In genomic region chr2:68849579-68850030, GRCh38 we compare ENCODE assay signal across 1 cellular context.
TF ChIP-seq lines count a peak whose summit lies in the region.

No MANE protein-coding gene starts in this region.

TF ChIP-seq in K562, 482 proteins besides CTCF, POLR2A, EP300 and RAD21 (continued from another document):
- TF ChIP-seq, protein P1, sequence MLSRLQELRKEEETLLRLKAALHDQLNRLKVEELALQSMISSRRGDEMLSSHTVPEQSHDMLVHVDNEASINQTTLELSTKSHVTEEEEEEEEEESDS (CRISPR knock-in tag; IDR thresholded peaks at IDR 0.05): no peak
- TF ChIP-seq, protein P2, sequence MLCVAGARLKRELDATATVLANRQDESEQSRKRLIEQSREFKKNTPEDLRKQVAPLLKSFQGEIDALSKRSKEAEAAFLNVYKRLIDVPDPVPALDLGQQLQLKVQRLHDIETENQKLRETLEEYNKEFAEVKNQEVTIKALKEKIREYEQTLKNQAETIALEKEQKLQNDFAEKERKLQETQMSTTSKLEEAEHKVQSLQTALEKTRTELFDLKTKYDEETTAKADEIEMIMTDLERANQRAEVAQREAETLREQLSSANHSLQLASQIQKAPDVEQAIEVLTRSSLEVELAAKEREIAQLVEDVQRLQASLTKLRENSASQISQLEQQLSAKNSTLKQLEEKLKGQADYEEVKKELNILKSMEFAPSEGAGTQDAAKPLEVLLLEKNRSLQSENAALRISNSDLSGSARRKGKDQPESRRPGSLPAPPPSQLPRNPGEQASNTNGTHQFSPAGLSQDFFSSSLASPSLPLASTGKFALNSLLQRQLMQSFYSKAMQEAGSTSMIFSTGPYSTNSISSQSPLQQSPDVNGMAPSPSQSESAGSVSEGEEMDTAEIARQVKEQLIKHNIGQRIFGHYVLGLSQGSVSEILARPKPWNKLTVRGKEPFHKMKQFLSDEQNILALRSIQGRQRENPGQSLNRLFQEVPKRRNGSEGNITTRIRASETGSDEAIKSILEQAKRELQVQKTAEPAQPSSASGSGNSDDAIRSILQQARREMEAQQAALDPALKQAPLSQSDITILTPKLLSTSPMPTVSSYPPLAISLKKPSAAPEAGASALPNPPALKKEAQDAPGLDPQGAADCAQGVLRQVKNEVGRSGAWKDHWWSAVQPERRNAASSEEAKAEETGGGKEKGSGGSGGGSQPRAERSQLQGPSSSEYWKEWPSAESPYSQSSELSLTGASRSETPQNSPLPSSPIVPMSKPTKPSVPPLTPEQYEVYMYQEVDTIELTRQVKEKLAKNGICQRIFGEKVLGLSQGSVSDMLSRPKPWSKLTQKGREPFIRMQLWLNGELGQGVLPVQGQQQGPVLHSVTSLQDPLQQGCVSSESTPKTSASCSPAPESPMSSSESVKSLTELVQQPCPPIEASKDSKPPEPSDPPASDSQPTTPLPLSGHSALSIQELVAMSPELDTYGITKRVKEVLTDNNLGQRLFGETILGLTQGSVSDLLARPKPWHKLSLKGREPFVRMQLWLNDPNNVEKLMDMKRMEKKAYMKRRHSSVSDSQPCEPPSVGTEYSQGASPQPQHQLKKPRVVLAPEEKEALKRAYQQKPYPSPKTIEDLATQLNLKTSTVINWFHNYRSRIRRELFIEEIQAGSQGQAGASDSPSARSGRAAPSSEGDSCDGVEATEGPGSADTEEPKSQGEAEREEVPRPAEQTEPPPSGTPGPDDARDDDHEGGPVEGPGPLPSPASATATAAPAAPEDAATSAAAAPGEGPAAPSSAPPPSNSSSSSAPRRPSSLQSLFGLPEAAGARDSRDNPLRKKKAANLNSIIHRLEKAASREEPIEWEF (CRISPR knock-in tag; IDR thresholded peaks at IDR 0.05): peak; percentile 77; the same call in 1 of the 2 replicates
- no peak for TF ChIP-seq BRD4 (IDR thresholded peaks at IDR 0.05)
- peak; percentile 54 for TF ChIP-seq FOS (IDR thresholded peaks at IDR 0.05; ENCODE audit: extremely low read depth, insufficient read length)
- TF ChIP-seq, protein P3, sequence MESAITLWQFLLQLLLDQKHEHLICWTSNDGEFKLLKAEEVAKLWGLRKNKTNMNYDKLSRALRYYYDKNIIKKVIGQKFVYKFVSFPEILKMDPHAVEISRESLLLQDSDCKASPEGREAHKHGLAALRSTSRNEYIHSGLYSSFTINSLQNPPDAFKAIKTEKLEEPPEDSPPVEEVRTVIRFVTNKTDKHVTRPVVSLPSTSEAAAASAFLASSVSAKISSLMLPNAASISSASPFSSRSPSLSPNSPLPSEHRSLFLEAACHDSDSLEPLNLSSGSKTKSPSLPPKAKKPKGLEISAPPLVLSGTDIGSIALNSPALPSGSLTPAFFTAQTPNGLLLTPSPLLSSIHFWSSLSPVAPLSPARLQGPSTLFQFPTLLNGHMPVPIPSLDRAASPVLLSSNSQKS (CRISPR knock-in tag; IDR thresholded peaks at IDR 0.05): no peak
- TF ChIP-seq ZNF785 (CRISPR knock-in tag; IDR thresholded peaks at IDR 0.05): no peak
- no peak for TF ChIP-seq ZNF717 (CRISPR knock-in tag; IDR thresholded peaks at IDR 0.05)
- no peak for TF ChIP-seq CREB5 (CRISPR knock-in tag; IDR thresholded peaks at IDR 0.05)
- TF ChIP-seq SRSF7 (optimal IDR thresholded peaks at IDR 0.05; ENCODE audit: low read depth, low read length): no peak
- no peak for TF ChIP-seq RB1 (IDR thresholded peaks at IDR 0.05; ENCODE audit: low read depth)
- TF ChIP-seq SRF (CRISPR knock-in tag; IDR thresholded peaks at IDR 0.05): 0 out of 4 replicates have a peak, but pooled peaks of 1 of the 2 experiments have one; percentile 48
- TF ChIP-seq ZNF79 (CRISPR knock-in tag; IDR thresholded peaks at IDR 0.05; ENCODE audit: low read depth): no peak
TF ChIP-seq in K562: peak in this region for 88.
